Comparison of ENCODE assay signal across 27 cellular contexts in genomic region chr12:49872381-49872780, GRCh38. TPM values are rescaled to one million over a fixed set of nuclear protein-coding genes. Genes with fewer than 3 reads are reported as not detected.
DNase-seq lines count a peak whose midpoint lies in the region; ATAC-seq and TF ChIP-seq lines count a peak whose summit lies in the region.
"Had no signal": no experiment of that assay in that cellular context is flagged by ENCODE, and none has a peak within 500 bp of the region (broad histone marks: within the 10 kb centered on the region; RNA-seq: fewer than 3 reads in every experiment).

No MANE protein-coding gene starts in this region.

- H2BK120ac ChIP-seq in mesenchymal stem cell (ENCODE audit: low read depth, low read length) = peak overlapping the region; percentile 45

- H4K8ac ChIP-seq in mesenchymal stem cell (ENCODE audit: low read length) = peak overlapping the region; percentile 32

- H3K14ac ChIP-seq in mesenchymal stem cell (ENCODE audit: low read length in 2 of 2) = peak overlapping the region in 1 of 2 experiments; percentile 45

- H3K4me2 ChIP-seq in mesenchymal stem cell (ENCODE audit: low read length, poor library complexity, severe bottlenecking) (no peak overlapping the region), MM.1S (ENCODE audit: low read depth, low read length) (no peak overlapping the region)

- H3K4ac ChIP-seq in mesenchymal stem cell (ENCODE audit: low read depth in 1 of 2, low read length in 2 of 2) = no peak overlapping the region

- H3K18ac ChIP-seq in mesenchymal stem cell (ENCODE audit: low read depth in 1 of 2, low read length in 2 of 2) = peak overlapping the region; percentile 29 to 41

- no peak for TF ChIP-seq CTCF in MM.1S (IDR thresholded peaks at IDR 0.05; ENCODE audit: low read length)

- no peaks in the 10 kb centered on the region for H3K27me3 Mint-ChIP-seq in activated CD8-positive, alpha-beta memory T cell treated with anti-CD3 and anti-CD28 coated beads, Interleukin-2, amount 10 ng/mL, durations not matched to agents 7 days and 5 days
- H3K27me3 Mint-ChIP-seq: activated CD8-positive, alpha-beta T cell treated with anti-CD3 and anti-CD28 coated beads for 36 hours had no signal

- H3K9me3 Mint-ChIP-seq in activated CD8-positive, alpha-beta memory T cell treated with anti-CD3 and anti-CD28 coated beads, Interleukin-2, amount 10 ng/mL, durations not matched to agents 7 days and 5 days (ENCODE audit: low read depth) = no peaks in the 10 kb centered on the region
- H3K9me3 Mint-ChIP-seq: activated CD8-positive, alpha-beta T cell treated with anti-CD3 and anti-CD28 coated beads for 36 hours had no signal

- H2BK12ac ChIP-seq in mesenchymal stem cell (ENCODE audit: low read length in 2 of 2) = peak overlapping the region; percentile 54 to 94

- H3F3A ChIP-seq in MM.1S (ENCODE audit: insufficient read depth, low read length) = no peaks in the 10 kb centered on the region

- H2BK15ac ChIP-seq in mesenchymal stem cell (ENCODE audit: low read depth, poor library complexity, severe bottlenecking) = no peak overlapping the region

- ATAC-seq in activated CD8-positive, alpha-beta memory T cell treated with anti-CD3 and anti-CD28 coated beads, Interleukin-2, amount 10 ng/mL, durations not matched to agents 7 days and 5 days = no peak
- ATAC-seq: activated CD8-positive, alpha-beta T cell treated with anti-CD3 and anti-CD28 coated beads for 36 hours; left lung; psoas muscle; upper lobe of right lung had no signal

- no peak overlapping the region for H3K4me3 Mint-ChIP-seq in activated CD8-positive, alpha-beta memory T cell treated with anti-CD3 and anti-CD28 coated beads, Interleukin-2, amount 10 ng/mL, durations not matched to agents 7 days and 5 days
- H3K4me3 Mint-ChIP-seq: activated CD8-positive, alpha-beta T cell treated with anti-CD3 and anti-CD28 coated beads for 36 hours; CD14-positive monocyte had no signal

- H2BK5ac ChIP-seq in mesenchymal stem cell (ENCODE audit: low read depth, low read length, poor library complexity, severe bottlenecking) = no peak overlapping the region

- H3K27ac ChIP-seq in caudate nucleus (ENCODE audit: low read depth, low read length) (peak overlapping the region; percentile 74), mesenchymal stem cell (ENCODE audit: low read length, poor library complexity, severe bottlenecking) (no peak overlapping the region), substantia nigra (ENCODE audit: low read depth, low read length, poor library complexity, severe bottlenecking) (peak overlapping the region; percentile 87), MM.1S (ENCODE audit: low read length) (no peak overlapping the region)
- H3K27ac ChIP-seq: HL-60, left lung, psoas muscle, sigmoid colon, SK-N-MC, upper lobe of right lung had no signal

- H4K91ac ChIP-seq in mesenchymal stem cell (ENCODE audit: low read length) = peak overlapping the region; percentile 61

- H3K36me3 ChIP-seq in mesenchymal stem cell (ENCODE audit: control insufficient read depth in 1 of 2, insufficient read depth in 2 of 2, low read depth in 1 of 2, low read length in 2 of 2) = no peaks in the 10 kb centered on the region
- H3K36me3 ChIP-seq in MM.1S (replicated peaks; ENCODE audit: insufficient read depth, low read length) = no peaks in the 10 kb centered on the region
- H3K36me3 ChIP-seq: left lung, sigmoid colon, upper lobe of right lung had no signal

- H3K9me2 ChIP-seq in MM.1S (replicated peaks; ENCODE audit: insufficient read depth, low read length) = no peaks in the 10 kb centered on the region

- H3K27me3 ChIP-seq in mesenchymal stem cell (ENCODE audit: control insufficient read depth in 1 of 2, insufficient read depth in 1 of 2, low read length in 2 of 2) = peaks cover 0 to 18% of the 10 kb centered on the region in 2 experiments
- no peaks in the 10 kb centered on the region for H3K27me3 ChIP-seq in MM.1S (replicated peaks; ENCODE audit: insufficient read depth, low read length)
- H3K27me3 ChIP-seq: left lung, sigmoid colon, upper lobe of right lung had no signal

- no peak overlapping the region for H2AFZ ChIP-seq in mesenchymal stem cell (ENCODE audit: low read depth, low read length)
- no peak overlapping the region for H2AFZ ChIP-seq in MM.1S (ENCODE audit: low read length)

- DNase-seq in activated CD8-positive, alpha-beta memory T cell treated with anti-CD3 and anti-CD28 coated beads, Interleukin-2, amount 10 ng/mL, durations not matched to agents 7 days and 5 days = peak; percentile 29
- no peak for DNase-seq in activated CD8-positive, alpha-beta memory T cell treated with anti-CD3 and anti-CD28 coated beads, Interleukin-2, amount 50 U/mL, for 4 hours
- DNase-seq in caudate nucleus (lab: John Stamatoyannopoulos, UW) (no peak), mesenchymal stem cell (no peak), substantia nigra (lab: John Stamatoyannopoulos, UW) (no peak), MM.1S (no peak), SKM-1 (lab: John Stamatoyannopoulos, UW; ENCODE audit: unreplicated experiment) (no peak)
- DNase-seq in activated naive CD4-positive, alpha-beta T cell treated with anti-CD3 and anti-CD28 coated beads, Interleukin-2, amount 50 U/mL, for 16 hours = no peak
- DNase-seq: activated CD4-positive, alpha-beta T cell treated with anti-CD3 and anti-CD28 coated beads for 1 hour; activated CD8-positive, alpha-beta T cell treated with anti-CD3 and anti-CD28 coated beads for 36 hours; activated gamma-delta T cell; activated T-cell treated with anti-CD3 and anti-CD28 coated beads for 4 hours; Calu3; DMS79; KG1; NCI-H2029 treated with DMSO at 0.1 percent for 48 hours; NCI-H526; OCI-M1; psoas muscle; sigmoid colon; stimulated activated CD4-positive, alpha-beta T cell treated with anti-CD3 and anti-CD28 coated beads, Interleukin-15, amount 100 ng/mL, for 24 hours; stimulated activated CD4-positive, alpha-beta T cell treated with anti-CD3 and anti-CD28 coated beads, Interleukin-4, amount 100 ng/mL, for 4 hours; upper lobe of right lung had no signal

- H3K4me3 ChIP-seq in mesenchymal stem cell (ENCODE audit: insufficient read depth in 1 of 2, low read depth in 1 of 2, low read length in 2 of 2) = no peak overlapping the region
- H3K4me3 ChIP-seq in MM.1S (ENCODE audit: low read length) = no peak overlapping the region
- H3K4me3 ChIP-seq: left lung, psoas muscle, sigmoid colon, SK-N-MC, upper lobe of right lung had no signal

- H3K4me1 ChIP-seq in mesenchymal stem cell (ENCODE audit: control insufficient read depth, insufficient read depth, low read depth, low read length) (peaks cover 12% of the 10 kb centered on the region), MM.1S (ENCODE audit: low read length) (no peaks in the 10 kb centered on the region)

- no peaks in the 10 kb centered on the region for H3K79me2 ChIP-seq in MM.1S (ENCODE audit: low read length)

- WGBS in mesenchymal stem cell = 99% methylated on average over 5 of the region's 5 CpGs

- H4K20me1 ChIP-seq in MM.1S (ENCODE audit: insufficient read depth, low read length) = no peaks in the 10 kb centered on the region

- H3K27ac Mint-ChIP-seq in activated CD8-positive, alpha-beta memory T cell treated with anti-CD3 and anti-CD28 coated beads, Interleukin-2, amount 10 ng/mL, durations not matched to agents 7 days and 5 days = no peak overlapping the region
- H3K27ac Mint-ChIP-seq: activated CD8-positive, alpha-beta T cell treated with anti-CD3 and anti-CD28 coated beads for 36 hours; CD14-positive monocyte had no signal

- H2AK5ac ChIP-seq in mesenchymal stem cell (ENCODE audit: low read length, severe bottlenecking) = no peak overlapping the region

- H3K9ac ChIP-seq in mesenchymal stem cell (ENCODE audit: low read length) (peak overlapping the region; percentile 52), MM.1S (ENCODE audit: low read length) (no peak overlapping the region)

- no peaks in the 10 kb centered on the region for H3K36me3 Mint-ChIP-seq in activated CD8-positive, alpha-beta memory T cell treated with anti-CD3 and anti-CD28 coated beads, Interleukin-2, amount 10 ng/mL, durations not matched to agents 7 days and 5 days
- H3K36me3 Mint-ChIP-seq: CD14-positive monocyte had no signal

- CTCF ChIA-PET in activated CD8-positive, alpha-beta memory T cell treated with anti-CD3 and anti-CD28 coated beads, Interleukin-2, amount 10 ng/mL, durations not matched to agents 7 days and 5 days (lab: Charles Lee) = interaction anchor here (2.2 to 3.9 kb wide), 2 partner anchors 73 to 95 kb away, joined by 6 to 13 read pairs; no protein-coding TSS in a partner anchor

- H3K23ac ChIP-seq in mesenchymal stem cell (ENCODE audit: low read length in 2 of 2) = no peak overlapping the region

- no peaks in the 10 kb centered on the region for H3K79me1 ChIP-seq in mesenchymal stem cell (replicated peaks; ENCODE audit: low read length, poor library complexity, severe bottlenecking)

- no peaks in the 10 kb centered on the region for H3K4me1 Mint-ChIP-seq in activated CD8-positive, alpha-beta memory T cell treated with anti-CD3 and anti-CD28 coated beads, Interleukin-2, amount 10 ng/mL, durations not matched to agents 7 days and 5 days
- H3K4me1 Mint-ChIP-seq: CD14-positive monocyte had no signal

- no peaks in the 10 kb centered on the region for H3K9me3 ChIP-seq in mesenchymal stem cell (ENCODE audit: control insufficient read depth, low read length)
- H3K9me3 ChIP-seq in MM.1S (replicated peaks; ENCODE audit: insufficient read depth, low read length) = no peaks in the 10 kb centered on the region
- H3K9me3 ChIP-seq: left lung, psoas muscle, sigmoid colon, upper lobe of right lung had no signal

RNA-seq across cellular contexts. Expression of gene BCDIN3D, which starts 29.5 kb away (rescaled TPM):
- 1 to 10 TPM; 8.2 to 8.3 TPM for total RNA-seq in activated CD8-positive, alpha-beta memory T cell treated with anti-CD3 and anti-CD28 coated beads, Interleukin-2, amount 10 ng/mL, durations not matched to agents 7 days and 5 days
- 4.1 TPM for polyA plus RNA-seq in mesenchymal stem cell (2013, experiment 1 of 2)
- polyA plus RNA-seq in mesenchymal stem cell (2013, experiment 2 of 2) = 4.4 TPM

RNA-seq across cellular contexts. Expression of gene FAIM2, which starts 31.3 kb away (rescaled TPM):
- under 1 TPM; 0.05 to 0.06 TPM for total RNA-seq in activated CD8-positive, alpha-beta memory T cell treated with anti-CD3 and anti-CD28 coated beads, Interleukin-2, amount 10 ng/mL, durations not matched to agents 7 days and 5 days
- 0.30 TPM for polyA plus RNA-seq in mesenchymal stem cell (2013, experiment 1 of 2)
- polyA plus RNA-seq in mesenchymal stem cell (2013, experiment 2 of 2) = 0.27 TPM
- total RNA-seq: Calu3 had no signal
- polyA plus RNA-seq: CD14-positive monocyte had no signal

RNA-seq across cellular contexts. Expression of gene NCKAP5L, which starts 44.2 kb away (rescaled TPM):
- total RNA-seq in activated CD8-positive, alpha-beta memory T cell treated with anti-CD3 and anti-CD28 coated beads, Interleukin-2, amount 10 ng/mL, durations not matched to agents 7 days and 5 days = 1 to 10 TPM; 1.1 to 1.4 TPM
- 23.5 TPM for polyA plus RNA-seq in mesenchymal stem cell (2013, experiment 1 of 2)
- 22.0 TPM for polyA plus RNA-seq in mesenchymal stem cell (2013, experiment 2 of 2)

Comparison
In these comparisons a context has a peak if more than half of its experiments do, and no peak if none do; other contexts are left out.
1. H3K27ac ChIP-seq: peak in caudate nucleus (single experiment) and substantia nigra (single experiment); none in mesenchymal stem cell (single experiment) and MM.1S (single experiment).